In genomic region chr5:119785057-119785456, GRCh38 we compare ENCODE assay signal across 23 cellular contexts.
"Had no signal": no experiment of that assay in that cellular context is flagged by ENCODE, and none has a peak within 500 bp of the region (broad histone marks: within the 10 kb centered on the region; RNA-seq: fewer than 3 reads in every experiment).

No MANE protein-coding gene starts in this region.

- H3K9me3 ChIP-seq: colonic mucosa, esophagus squamous epithelium, gastrocnemius medialis, heart right ventricle, left lung, lower lobe of right lung had no signal

- H3K4me1 ChIP-seq: colonic mucosa, esophagus squamous epithelium, gastrocnemius medialis, left lung, lower lobe of right lung had no signal

- H3K4me3 ChIP-seq: colonic mucosa, esophagus squamous epithelium, gastrocnemius medialis, heart right ventricle, left lung, lower lobe of right lung had no signal

- ATAC-seq: effector memory CD8-positive, alpha-beta T cell; esophagus mucosa; gastrocnemius medialis; heart right ventricle; left cardiac atrium; left lung; left ventricle myocardium superior; lower lobe of right lung had no signal

- H3K27ac ChIP-seq: colonic mucosa, epithelial cell of prostate, esophagus squamous epithelium, gastrocnemius medialis, heart right ventricle, left lung, lower lobe of right lung had no signal

- H3K9me3 Mint-ChIP-seq: mesothelial cell of epicardium had no signal

- H3K36me3 ChIP-seq: colonic mucosa, esophagus squamous epithelium, gastrocnemius medialis, heart right ventricle, left lung, lower lobe of right lung had no signal

- H3K27ac Mint-ChIP-seq: dendritic cell treated with granulocyte-macrophage colony-stimulating factor and Interleukin-4, amounts not matched to agents 40 ng/mL and 50 ng/mL, for 4 days; effector memory CD8-positive, alpha-beta T cell; endodermal cell; mesothelial cell of epicardium had no signal

- H3K27me3 ChIP-seq: colonic mucosa, esophagus squamous epithelium, gastrocnemius medialis, heart right ventricle, left lung had no signal

- H3K36me3 Mint-ChIP-seq: mesothelial cell of epicardium had no signal

- DNase-seq: colonic mucosa; cortex of kidney; effector CD8-positive, alpha-beta T cell; effector memory CD8-positive, alpha-beta T cell; endodermal cell; erythroblast; esophagus squamous epithelium; foreskin fibroblast; foreskin melanocyte; gastrocnemius medialis; glutamatergic neuron; head of caudate nucleus; heart right ventricle; hippocampal formation; left cardiac atrium; left lung; left ventricle myocardium superior; lower lobe of right lung; mesenchymal stem cell had no signal
